ENCODE assay signal across 21 cellular contexts in the genomic region with DNA sequence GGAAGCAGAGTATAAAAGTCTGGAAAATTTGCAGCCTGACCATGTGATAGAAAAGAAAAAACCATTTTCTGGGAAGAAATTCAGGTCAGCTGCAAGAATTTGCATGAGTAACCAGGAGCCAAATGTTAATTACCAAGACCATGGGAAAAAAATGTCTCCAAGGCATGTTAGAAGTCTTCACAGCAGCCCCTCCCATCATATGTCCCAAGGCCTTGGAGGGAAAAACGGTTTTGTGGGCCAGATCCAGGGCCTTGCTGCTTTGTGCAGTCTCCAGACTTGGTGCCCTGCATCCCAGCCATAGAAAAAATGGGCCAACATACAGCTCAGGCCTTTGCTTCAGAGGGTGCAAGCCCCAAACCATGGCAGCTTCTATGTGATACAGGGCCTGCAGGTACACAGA.
A peak's percentile ranks its signal among the peaks of the same experiment; 100 is the strongest.
DNase-seq lines count a peak whose midpoint lies in the region; ATAC-seq and TF ChIP-seq lines count a peak whose summit lies in the region.
"Had no signal": no experiment of that assay in that cellular context is flagged by ENCODE, and none has a peak within 500 bp of the region (broad histone marks: within the 10 kb centered on the region; RNA-seq: fewer than 3 reads in every experiment).

No MANE protein-coding gene starts in this region.

- H3K27me3 ChIP-seq in testis, result no peaks in the 10 kb centered on the region
- H3K27me3 ChIP-seq: BLaER1 treated with 17β-estradiol and CSF1 and Interleukin-3, amounts not matched to agents 10 nM and 100 nM had no signal

- no peak overlapping the region for H3K27ac ChIP-seq in testis
- H3K27ac ChIP-seq: 22Rv1; A549; BLaER1 treated with 17β-estradiol and CSF1 and Interleukin-3, amounts not matched to agents 10 nM and 100 nM had no signal

- H3K36me3 ChIP-seq in testis (ENCODE audit: low read depth, missing control alignments), result no peaks in the 10 kb centered on the region
- H3K36me3 ChIP-seq: BLaER1 treated with 17β-estradiol and CSF1 and Interleukin-3, amounts not matched to agents 10 nM and 100 nM had no signal

- ATAC-seq in GM19467 (IDR thresholded peaks at IDR 0.05; ENCODE audit: unreplicated experiment), result no peak
- ATAC-seq in effector memory CD8-positive, alpha-beta T cell (replicated peaks), result no peak
- ATAC-seq: A549; CD8-positive, alpha-beta T cell; GM12878; HCT116 had no signal

- DNase-seq in AG10803 (ENCODE audit: low read depth) (peak; percentile 48), M059J (ENCODE audit: low read depth) (peak; percentile 5), fibroblast of villous mesenchyme (ENCODE audit: low read depth) (peak; percentile 67), testis (peak; percentile 50), nucleus accumbens (lab: John Stamatoyannopoulos, UW) (no peak)
- DNase-seq in effector memory CD8-positive, alpha-beta T cell, result no peak
- DNase-seq: Calu3; CD8-positive, alpha-beta T cell; DMS79 treated with DMSO at 0.1 percent for 48 hours; EL; GOT3; H7; HFFc6; KG1 had no signal

- H3K4me1 Mint-ChIP-seq in effector memory CD8-positive, alpha-beta T cell (ENCODE audit: low read depth in 2 of 2), result no peaks in the 10 kb centered on the region
- H3K4me1 Mint-ChIP-seq: B cell had no signal

- no peaks in the 10 kb centered on the region for H3K27me3 Mint-ChIP-seq in effector memory CD8-positive, alpha-beta T cell
- H3K27me3 Mint-ChIP-seq: B cell had no signal

- 0 to 42% methylated on average over 1 of the region's 1 CpG for WGBS in testis, 2 donors

- H3K9me3 Mint-ChIP-seq in effector memory CD8-positive, alpha-beta T cell, result peaks cover 11 to 26% of the 10 kb centered on the region in 2 donors

- no peaks in the 10 kb centered on the region for H3K4me1 ChIP-seq in testis
- H3K4me1 ChIP-seq: A549; BLaER1 treated with 17β-estradiol and CSF1 and Interleukin-3, amounts not matched to agents 10 nM and 100 nM had no signal

- H3K9me3 ChIP-seq in testis, result no peaks in the 10 kb centered on the region
- H3K9me3 ChIP-seq: A549; BLaER1 treated with 17β-estradiol and CSF1 and Interleukin-3, amounts not matched to agents 10 nM and 100 nM had no signal

- intact Hi-C loops in testis (cut with DNase I; ENCODE audit: low total_unique reads), result no loop called here

- no peak for TF ChIP-seq POLR2A in testis (IDR thresholded peaks at IDR 0.05)

- no peaks in the 10 kb centered on the region for H3K36me3 Mint-ChIP-seq in effector memory CD8-positive, alpha-beta T cell (ENCODE audit: insufficient read depth)
- H3K36me3 Mint-ChIP-seq: CD8-positive, alpha-beta T cell had no signal

- TF ChIP-seq CTCF in AG10803 (conservative IDR thresholded peaks at IDR 0.05; ENCODE audit: low read length), result no peak
- no peak for TF ChIP-seq CTCF in fibroblast of villous mesenchyme (IDR thresholded peaks at IDR 0.05; ENCODE audit: insufficient read depth, low read depth, low read length)
- no peak for TF ChIP-seq CTCF in testis (IDR thresholded peaks at IDR 0.05)

- H3K4me3 ChIP-seq in AG10803 (ENCODE audit: low read length) (no peak overlapping the region), fibroblast of villous mesenchyme (ENCODE audit: low read depth, low read length) (no peak overlapping the region), testis (no peak overlapping the region)
- H3K4me3 ChIP-seq: A549; BLaER1 treated with 17β-estradiol and CSF1 and Interleukin-3, amounts not matched to agents 10 nM and 100 nM; GM12878 had no signal

- H3K4me3 Mint-ChIP-seq in effector memory CD8-positive, alpha-beta T cell, result no peak overlapping the region
- H3K4me3 Mint-ChIP-seq: B cell; CD8-positive, alpha-beta T cell; HFFc6 had no signal

- H3K27ac Mint-ChIP-seq in effector memory CD8-positive, alpha-beta T cell, result no peak overlapping the region
- H3K27ac Mint-ChIP-seq: B cell; CD8-positive, alpha-beta T cell; HFFc6 had no signal

Comparison
In these comparisons a context has a peak if more than half of its experiments do, and no peak if none do; other contexts are left out.
1. DNase-seq: peak in AG10803 (single experiment), M059J (single experiment), fibroblast of villous mesenchyme (single experiment) and testis (single experiment); none in nucleus accumbens (0 of 56) and effector memory CD8-positive, alpha-beta T cell (0 of 3).